ENCODE assay signal across 28 cellular contexts in the genomic region with DNA sequence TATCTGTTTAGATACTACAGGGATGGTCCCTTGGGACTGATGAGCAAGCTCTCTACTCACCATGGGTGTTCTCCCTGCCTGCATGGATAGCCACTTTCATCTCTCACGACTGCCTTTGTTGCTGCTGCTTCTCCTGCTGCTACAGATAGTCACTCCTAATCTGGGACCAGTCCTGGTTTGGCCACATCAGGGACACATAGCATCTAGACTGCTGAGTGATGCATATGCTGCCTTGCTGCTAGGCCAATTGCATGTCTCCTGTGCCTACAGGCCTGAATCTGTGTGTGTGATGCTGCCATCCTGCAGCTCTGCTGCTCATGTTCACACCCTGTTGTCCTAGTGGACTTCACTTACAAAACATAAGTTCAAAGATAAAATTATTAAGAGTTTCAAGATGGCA.
A peak's percentile ranks its signal among the peaks of the same experiment; 100 is the strongest.
DNase-seq lines count a peak whose midpoint lies in the region; TF ChIP-seq lines count a peak whose summit lies in the region.
"Had no signal": no experiment of that assay in that cellular context is flagged by ENCODE, and none has a peak within 500 bp of the region (broad histone marks: within the 10 kb centered on the region; RNA-seq: fewer than 3 reads in every experiment).

No MANE protein-coding gene starts in this region.

- no peaks in the 10 kb centered on the region for H3K27me3 Mint-ChIP-seq in neural crest cell (ENCODE audit: low read depth)
- H3K27me3 Mint-ChIP-seq: activated CD4-positive, alpha-beta T cell treated with anti-CD3 and anti-CD28 coated beads, Interleukin-2, amount 10 ng/mL, durations not matched to agents 7 days and 5 days; CD4-positive, alpha-beta memory T cell; progenitor cell of endocrine pancreas; type B pancreatic cell had no signal

- H3K4me1 ChIP-seq in tibial nerve, result no peaks in the 10 kb centered on the region
- H3K4me1 ChIP-seq: esophagus muscularis mucosa, gastroesophageal sphincter had no signal

- no peaks in the 10 kb centered on the region for H3K27me3 ChIP-seq in tibial nerve
- H3K27me3 ChIP-seq: esophagus muscularis mucosa, gastroesophageal sphincter, neutrophil had no signal

- WGBS in tibial nerve, 2 donors, result 17 to 36% methylated on average over 1 of the region's 1 CpG

- no peak for TF ChIP-seq POLR2A in tibial nerve (IDR thresholded peaks at IDR 0.05)

- DNase-seq in NCI-H1092 treated with DMSO at 0.1 percent for 48 hours (lab: John Stamatoyannopoulos, UW) (peak; percentile 8), NCI-H1092 (lab: John Stamatoyannopoulos, UW) (no peak), NCI-H2171 (lab: John Stamatoyannopoulos, UW) (peak; percentile 16), choroid plexus epithelial cell (ENCODE audit: low read depth) (peak; percentile 35), neural crest cell (ENCODE audit: low read depth, low spot score) (no peak), tibial nerve (ENCODE audit: low spot score in 2 of 2) (no peak), RKO (ENCODE audit: low spot score) (no peak), NCI-H345 (lab: John Stamatoyannopoulos, UW) (no peak)
- DNase-seq: activated CD4-positive, alpha-beta T cell treated with anti-CD3 and anti-CD28 coated beads, Interleukin-2, amount 10 ng/mL, durations not matched to agents 7 days and 5 days; activated naive CD4-positive, alpha-beta T cell treated with anti-CD3 and anti-CD28 coated beads for 36 hours; activated T-cell treated with anti-CD3 and anti-CD28 coated beads, Interleukin-2, amount 50 U/mL, for 72 hours; amniotic stem cell; CD4-positive, alpha-beta memory T cell; cortex of kidney; DMS 273 treated with DMSO at 0.1 percent for 48 hours; kidney glomerular epithelial cell; MM.1S; NCI-H1694 had no signal

- H3K4me1 Mint-ChIP-seq in neural crest cell, result no peaks in the 10 kb centered on the region
- H3K4me1 Mint-ChIP-seq: activated CD4-positive, alpha-beta T cell treated with anti-CD3 and anti-CD28 coated beads, Interleukin-2, amount 10 ng/mL, durations not matched to agents 7 days and 5 days; CD4-positive, alpha-beta memory T cell had no signal

- H3K4me3 Mint-ChIP-seq in neural crest cell, result no peak overlapping the region
- H3K4me3 Mint-ChIP-seq: activated CD4-positive, alpha-beta T cell treated with anti-CD3 and anti-CD28 coated beads, Interleukin-2, amount 10 ng/mL, durations not matched to agents 7 days and 5 days; activated naive CD4-positive, alpha-beta T cell treated with anti-CD3 and anti-CD28 coated beads for 36 hours; activated T-cell treated with anti-CD3 and anti-CD28 coated beads, Interleukin-2, amount 50 U/mL, for 72 hours; CD4-positive, alpha-beta memory T cell; T-helper 1 cell treated with Interleukin-12 subunit alpha and Interleukin-12 subunit beta and Interleukin-4 antibody, amounts not matched to agents 30 μg/mL and 1 μg/mL, for 36 hours; type B pancreatic cell had no signal

- TF ChIP-seq EP300 in tibial nerve (IDR thresholded peaks at IDR 0.05), result no peak

- no peaks in the 10 kb centered on the region for H3K36me3 ChIP-seq in tibial nerve
- H3K36me3 ChIP-seq: esophagus muscularis mucosa, gastroesophageal sphincter, neutrophil had no signal

- no peak overlapping the region for H3K4me3 ChIP-seq in choroid plexus epithelial cell (ENCODE audit: low read depth, low read length)
- no peak overlapping the region for H3K4me3 ChIP-seq in tibial nerve
- H3K4me3 ChIP-seq: esophagus muscularis mucosa, gastroesophageal sphincter, K562, lung had no signal

- H3K27ac Mint-ChIP-seq in neural crest cell (ENCODE audit: unreplicated experiment), result peak overlapping the region; percentile 52
- H3K27ac Mint-ChIP-seq: activated CD4-positive, alpha-beta T cell treated with anti-CD3 and anti-CD28 coated beads, Interleukin-2, amount 10 ng/mL, durations not matched to agents 7 days and 5 days; activated naive CD4-positive, alpha-beta T cell treated with anti-CD3 and anti-CD28 coated beads for 36 hours; activated T-cell treated with anti-CD3 and anti-CD28 coated beads, Interleukin-2, amount 50 U/mL, for 72 hours; CD4-positive, alpha-beta memory T cell; progenitor cell of endocrine pancreas; T-helper 1 cell treated with Interleukin-12 subunit alpha and Interleukin-12 subunit beta and Interleukin-4 antibody, amounts not matched to agents 30 μg/mL and 1 μg/mL, for 36 hours; type B pancreatic cell had no signal

- H3K36me3 Mint-ChIP-seq in neural crest cell (ENCODE audit: low read depth), result no peaks in the 10 kb centered on the region
- H3K36me3 Mint-ChIP-seq: CD4-positive, alpha-beta memory T cell; type B pancreatic cell had no signal

- no peak overlapping the region for H3K27ac ChIP-seq in tibial nerve
- H3K27ac ChIP-seq: 22Rv1, esophagus muscularis mucosa, gastroesophageal sphincter, neutrophil, VCaP had no signal

- TF ChIP-seq CTCF in choroid plexus epithelial cell (conservative IDR thresholded peaks at IDR 0.05; ENCODE audit: low read depth, low read length) (no peak), neural crest cell (conservative IDR thresholded peaks at IDR 0.05) (no peak), tibial nerve (IDR thresholded peaks at IDR 0.05) (no peak)

- no peaks in the 10 kb centered on the region for H3K9me3 ChIP-seq in tibial nerve
- H3K9me3 ChIP-seq: esophagus muscularis mucosa, gastroesophageal sphincter, neutrophil had no signal

- H3K9me3 Mint-ChIP-seq in neural crest cell, result no peaks in the 10 kb centered on the region
- H3K9me3 Mint-ChIP-seq: type B pancreatic cell had no signal

Comparison
In these comparisons a context has a peak if more than half of its experiments do, and no peak if none do; other contexts are left out.
1. DNase-seq: peak in NCI-H1092 treated with DMSO at 0.1 percent for 48 hours (single experiment), NCI-H2171 (single experiment) and choroid plexus epithelial cell (single experiment); none in NCI-H1092 (single experiment), neural crest cell (single experiment), tibial nerve (0 of 2), RKO (single experiment) and NCI-H345 (single experiment).